9 cellular contexts compared by ENCODE assay signal in genomic region chr20:50848341-50848808, GRCh38. TPM values are rescaled to one million over a fixed set of nuclear protein-coding genes. Genes with fewer than 3 reads are reported as not detected.
DNase-seq lines count a peak whose midpoint lies in the region; ATAC-seq and TF ChIP-seq lines count a peak whose summit lies in the region.
"Had no signal": no experiment of that assay in that cellular context is flagged by ENCODE, and none has a peak within 500 bp of the region (broad histone marks: within the 10 kb centered on the region; RNA-seq: fewer than 3 reads in every experiment).

No MANE protein-coding gene starts in this region.

- H2BK120ac ChIP-seq in H9 (ENCODE audit: low read depth, low read length, poor library complexity, severe bottlenecking) = no peak overlapping the region

- no peaks in the 10 kb centered on the region for H3K27me3 ChIP-seq in H9 (ENCODE audit: insufficient read depth, low read length)
- H3K27me3 ChIP-seq in adipocyte (replicated peaks; ENCODE audit: control insufficient read depth, insufficient read depth, low read length) = no peaks in the 10 kb centered on the region
- no peaks in the 10 kb centered on the region for H3K27me3 ChIP-seq in gastrocnemius medialis
- no peaks in the 10 kb centered on the region for H3K27me3 ChIP-seq in spleen (replicated peaks in 1 of 7)

- H3K18ac ChIP-seq in H9 (ENCODE audit: insufficient read length, low read depth, low read length) = no peak overlapping the region

- peak overlapping the region; percentile 73 to 94 (median 79); a peak in 6 of 7 replicates for H3K27ac Mint-ChIP-seq in H9
- no peak overlapping the region for H3K27ac Mint-ChIP-seq in glutamatergic neuron (ENCODE audit: unreplicated experiment)
- H3K27ac Mint-ChIP-seq: activated naive CD4-positive, alpha-beta T cell treated with anti-CD3 and anti-CD28 coated beads, Interleukin-2, amount 50 U/mL, for 24 hours had no signal

- H3K4me1 Mint-ChIP-seq in H9 (peaks cover 26 to 40% of the 10 kb centered on the region in 2 experiments), glutamatergic neuron (ENCODE audit: low read depth, unreplicated experiment) (no peaks in the 10 kb centered on the region)

- no peak overlapping the region for H3T11ph ChIP-seq in H9 (ENCODE audit: low read length)

- DNase-seq in H9 (no peak), adipocyte (ENCODE audit: low read depth) (no peak), left cardiac atrium (peak; percentile 38), gastrocnemius medialis (no peak), spleen (no peak), glutamatergic neuron (no peak)

- no peak overlapping the region for H3K4me2 ChIP-seq in H9 (ENCODE audit: insufficient read depth, insufficient read length, low read length)

- TF ChIP-seq POLR2A in gastrocnemius medialis (IDR thresholded peaks at IDR 0.05) (no peak), spleen (IDR thresholded peaks at IDR 0.05) (no peak)

- intact Hi-C loops in left cardiac atrium (cut with DNase I) = no loop called here
- intact Hi-C loops in gastrocnemius medialis (cut with DNase I; ENCODE audit: low total_unique reads) = no loop called here
- intact Hi-C loops in spleen (cut with DNase I; ENCODE audit: low total_unique reads) = no loop called here

- no peaks in the 10 kb centered on the region; the same call in 1 of the 2 replicates for H3K4me1 ChIP-seq in H9 (ENCODE audit: insufficient read depth, low read length)
- H3K4me1 ChIP-seq in adipocyte (ENCODE audit: control insufficient read depth, insufficient read depth, low read length) = peaks cover 3% of the 10 kb centered on the region
- peaks cover 0 to 9% of the 10 kb centered on the region in 2 donors for H3K4me1 ChIP-seq in gastrocnemius medialis
- peaks cover 5 to 43% (median 16%) of the 10 kb centered on the region in 6 donors for H3K4me1 ChIP-seq in spleen

- no peak overlapping the region for H2BK12ac ChIP-seq in H9 (ENCODE audit: insufficient read length, low read depth, low read length)

- no peak overlapping the region for H4K8ac ChIP-seq in H9 (replicated peaks; ENCODE audit: insufficient read length, low read depth, low read length)

- no peak overlapping the region for H4K91ac ChIP-seq in H9 (ENCODE audit: insufficient read length, low read depth, low read length)

- H2AK5ac ChIP-seq in H9 (ENCODE audit: insufficient read length, low read length) = no peak overlapping the region

- TF ChIP-seq CTCF in H9 (conservative IDR thresholded peaks at IDR 0.05) (no peak), gastrocnemius medialis (IDR thresholded peaks at IDR 0.05 in 4 of 5, conservative IDR thresholded peaks at IDR 0.05 in 1 of 5) (no peak), spleen (IDR thresholded peaks at IDR 0.05 in 8 of 11, conservative IDR thresholded peaks at IDR 0.05 in 3 of 11) (no peak), glutamatergic neuron (IDR thresholded peaks at IDR 0.05; ENCODE audit: partially characterized antibody, unreplicated experiment) (no peak)

- no peaks in the 10 kb centered on the region for H3K9me3 ChIP-seq in H9 (ENCODE audit: control insufficient read depth, low read depth, low read length)
- no peaks in the 10 kb centered on the region for H3K9me3 ChIP-seq in adipocyte (ENCODE audit: control insufficient read depth, low read length)
- H3K9me3 ChIP-seq in gastrocnemius medialis = no peaks in the 10 kb centered on the region
- H3K9me3 ChIP-seq in spleen = no peaks in the 10 kb centered on the region

- no peak overlapping the region for H2BK15ac ChIP-seq in H9 (ENCODE audit: low read depth, low read length)

- H3K36me3 ChIP-seq in adipocyte (ENCODE audit: control insufficient read depth, insufficient read depth, low read length, severe bottlenecking) = no peaks in the 10 kb centered on the region
- no peaks in the 10 kb centered on the region for H3K36me3 ChIP-seq in gastrocnemius medialis
- H3K36me3 ChIP-seq in spleen = peaks cover 0 to 33% (median 0%) of the 10 kb centered on the region in 6 donors

- H3K4me3 ChIP-seq in adipocyte (ENCODE audit: low read length) (peak overlapping the region; percentile 30), gastrocnemius medialis (peak overlapping the region; percentile 18 to 47 (median 32)), spleen (peak overlapping the region in 1 of 8 donors; percentile 29)

- no CpG with 5 or more reads among the region's 8 CpGs for WGBS in H9 (ENCODE audit: extremely low coverage, insufficient read length, low lambda C conversion rate)
- 52 to 61% (median 57%) methylated on average over 8 of the region's 8 CpGs for WGBS in spleen, 5 donors

- ATAC-seq in left cardiac atrium = peak; percentile 60 to 72
- peak in 1 of 2 donors; percentile 33 for ATAC-seq in gastrocnemius medialis
- ATAC-seq in HG03520 (IDR thresholded peaks at IDR 0.05; ENCODE audit: unreplicated experiment) = no peak
- ATAC-seq in HG03565 (IDR thresholded peaks at IDR 0.05; ENCODE audit: unreplicated experiment) = no peak

- no peaks in the 10 kb centered on the region; a peak in 1 of 7 replicates for H3K36me3 Mint-ChIP-seq in H9 (ENCODE audit: insufficient read depth in 1 of 3, low read depth in 3 of 3)
- no peaks in the 10 kb centered on the region for H3K36me3 Mint-ChIP-seq in glutamatergic neuron (ENCODE audit: unreplicated experiment)

- H2BK20ac ChIP-seq in H9 (ENCODE audit: low read depth, low read length, poor library complexity, severe bottlenecking) = no peak overlapping the region

- in situ Hi-C loops in gastrocnemius medialis (cut with MboI; ENCODE audit: low sequenced_read_pairs in 4 of 4) = no loop called here

- no peak overlapping the region for H4K5ac ChIP-seq in H9 (ENCODE audit: insufficient read length, low read depth, low read length)

- no peaks in the 10 kb centered on the region for H3K79me2 ChIP-seq in H9 (ENCODE audit: insufficient read depth, low read length)

- H3K9me3 Mint-ChIP-seq in H9 = no peaks in the 10 kb centered on the region
- H3K9me3 Mint-ChIP-seq in glutamatergic neuron (ENCODE audit: unreplicated experiment) = peaks cover 4% of the 10 kb centered on the region
- H3K9me3 Mint-ChIP-seq: activated naive CD4-positive, alpha-beta T cell treated with anti-CD3 and anti-CD28 coated beads, Interleukin-2, amount 50 U/mL, for 24 hours had no signal

- no peak overlapping the region for H3K27ac ChIP-seq in H9 (ENCODE audit: insufficient read length, low read depth, low read length)
- H3K27ac ChIP-seq in gastrocnemius medialis = no peak overlapping the region
- peak overlapping the region in 1 of 8 donors; percentile 16 for H3K27ac ChIP-seq in spleen

- H3K27me3 Mint-ChIP-seq in H9 (ENCODE audit: low read depth) = no peaks in the 10 kb centered on the region
- no peaks in the 10 kb centered on the region for H3K27me3 Mint-ChIP-seq in glutamatergic neuron (ENCODE audit: unreplicated experiment)
- H3K27me3 Mint-ChIP-seq: activated naive CD4-positive, alpha-beta T cell treated with anti-CD3 and anti-CD28 coated beads, Interleukin-2, amount 50 U/mL, for 24 hours had no signal

- H2AFZ ChIP-seq in H9 (ENCODE audit: low read length) = no peak overlapping the region

- no peaks in the 10 kb centered on the region for H3K79me1 ChIP-seq in H9 (ENCODE audit: insufficient read depth, low read depth, low read length, poor library complexity, severe bottlenecking)

- H3K56ac ChIP-seq in H9 (ENCODE audit: insufficient read length, low read depth, low read length) = no peak overlapping the region

- no peak overlapping the region for H3K14ac ChIP-seq in H9 (ENCODE audit: insufficient read depth, low read length)

- no peaks in the 10 kb centered on the region for H4K20me1 ChIP-seq in H9 (ENCODE audit: control insufficient read depth, insufficient read depth, insufficient read length)

- no peak overlapping the region for H2BK5ac ChIP-seq in H9 (ENCODE audit: insufficient read length, low read length)

- H3K4me3 Mint-ChIP-seq in H9 = no peak overlapping the region; a peak in 1 of 5 replicates
- H3K4me3 Mint-ChIP-seq in glutamatergic neuron (ENCODE audit: unreplicated experiment) = no peak overlapping the region
- H3K4me3 Mint-ChIP-seq: activated naive CD4-positive, alpha-beta T cell treated with anti-CD3 and anti-CD28 coated beads, Interleukin-2, amount 50 U/mL, for 24 hours had no signal

- no peak overlapping the region for H3K23ac ChIP-seq in H9 (ENCODE audit: insufficient read length, low read depth, low read length)

- H3K9ac ChIP-seq in H9 (ENCODE audit: extremely low read depth, insufficient read length, low read length) = no peak overlapping the region
- H3K9ac ChIP-seq in adipocyte (ENCODE audit: low read length) = no peak overlapping the region

- H3K23me2 ChIP-seq in H9 (ENCODE audit: insufficient read length, low read depth, low read length, poor library complexity, severe bottlenecking) = peaks cover 3% of the 10 kb centered on the region

- no peak overlapping the region for H3K4ac ChIP-seq in H9 (ENCODE audit: low read depth, low read length)

RNA-seq across cellular contexts. Expression of gene BCAS4, which starts 53.5 kb away (rescaled TPM):
- total RNA-seq in H9 (2021) = 16.9 and 21.4 TPM in 2 replicates
- 1 to 10 TPM; 1.2 to 3.3 TPM for total RNA-seq in left cardiac atrium
- 1 to 10 TPM in 1 of 4 donors, under 1 TPM in 2, not detected in 1; 0.16 to 2.2 (median 0.51) TPM for total RNA-seq in gastrocnemius medialis
- total RNA-seq in spleen = 10 to 100 TPM; 11.8 to 20.9 (median 19.2) TPM
- polyA plus RNA-seq in spleen = 10 to 100 TPM; 24.5 to 33.3 (median 29.7) TPM
- total RNA-seq in glutamatergic neuron (ENCODE audit: unreplicated experiment) = 5.5 TPM

Comparison
In these comparisons a context has a peak if more than half of its experiments do, and no peak if none do; other contexts are left out.
1. ATAC-seq: peak in left cardiac atrium (2 of 2); none in HG03520 (single experiment) and HG03565 (single experiment).